Comparison of ENCODE assay signal across 6 cellular contexts in genomic region chr22:24011735-24012068, GRCh38.
DNase-seq lines count a peak whose midpoint lies in the region; TF ChIP-seq lines count a peak whose summit lies in the region.

No MANE protein-coding gene starts in this region.

- CTCF ChIA-PET in RWPE1 (lab: Yijun Ruan, JAX), result no interaction called here

- POLR2A ChIA-PET in RWPE1 (lab: Yijun Ruan, JAX; ENCODE audit: low non-redundant PET), result no interaction called here

- no peak for TF ChIP-seq CTCF in RWPE1 (conservative IDR thresholded peaks at IDR 0.05; ENCODE audit: low read depth)

- H3K4me3 ChIP-seq in GM08714 (ENCODE audit: low read length), result peak overlapping the region; percentile 86

- peak overlapping the region; percentile 85 for H3K27ac ChIP-seq in RWPE1

- peak; percentile 8 for DNase-seq in RWPE1 (ENCODE audit: low spot score)
- peak; percentile 35 for DNase-seq in iPS-NIHi7 (ENCODE audit: extremely low spot score)
- DNase-seq in islet precursor cell, result no peak
- DNase-seq in stimulated activated naive CD4-positive, alpha-beta T cell treated with Interleukin-2 at 50 U/mL for 16 hours (lab: John Stamatoyannopoulos, UW), result no peak
- no peak for DNase-seq in RKO (ENCODE audit: low spot score)

Comparison
In these comparisons a context has a peak if more than half of its experiments do, and no peak if none do; other contexts are left out.
1. DNase-seq: peak in RWPE1 (single experiment) and iPS-NIHi7 (single experiment); none in islet precursor cell (single experiment), stimulated activated naive CD4-positive, alpha-beta T cell treated with Interleukin-2 at 50 U/mL for 16 hours (single experiment) and RKO (single experiment).